In genomic region chr7:110677405-110677804, GRCh38 we compare ENCODE assay signal across 21 cellular contexts.
"Had no signal": no experiment of that assay in that cellular context is flagged by ENCODE, and none has a peak within 500 bp of the region (broad histone marks: within the 10 kb centered on the region; RNA-seq: fewer than 3 reads in every experiment).

No MANE protein-coding gene starts in this region.

- DNase-seq: activated CD4-positive, alpha-beta T cell treated with anti-CD3 and anti-CD28 coated beads, Interleukin-2, amount 50 U/mL, for 1 hour; activated CD8-positive, alpha-beta memory T cell treated with anti-CD3 and anti-CD28 coated beads, Interleukin-2, amount 50 U/mL, for 4 hours; activated effector memory CD4-positive, alpha-beta T cell treated with Interleukin-2 at 50 U/mL for 16 hours; activated naive CD4-positive, alpha-beta T cell treated with anti-CD3 and anti-CD28 coated beads, Interleukin-2, amount 50 U/mL, for 16 hours; activated T-cell treated with anti-CD3 and anti-CD28 coated beads, Interleukin-2, amount 50 U/mL, for 4 hours; effector CD8-positive, alpha-beta T cell; esophagus squamous epithelium; mesenchymal stem cell; pancreas; stimulated activated CD4-positive, alpha-beta T cell treated with anti-CD3 and anti-CD28 coated beads, Interleukin-12 subunit alpha, Interleukin-12 subunit beta, amount 100 ng/mL, for 4 hours; stimulated activated CD4-positive, alpha-beta T cell treated with anti-CD3 and anti-CD28 coated beads, Interleukin-2, amount 100 ng/mL, for 24 hours; stimulated activated naive CD4-positive, alpha-beta T cell treated with Interleukin-2 at 50 U/mL for 16 hours; T-helper 9 cell; tibial artery had no signal

- H3K9me3 ChIP-seq: neutrophil, pancreas, vagina had no signal

- H3K27me3 Mint-ChIP-seq: dendritic cell treated with granulocyte-macrophage colony-stimulating factor and Interleukin-4, amounts not matched to agents 40 ng/mL and 50 ng/mL, for 4 days; natural killer cell treated with Interleukin-12 subunit alpha and Interleukin-12 subunit beta and Interleukin-15 and Interleukin-18, amount 100 ng/mL, for 72 hours had no signal

- H3K27ac Mint-ChIP-seq: dendritic cell treated with granulocyte-macrophage colony-stimulating factor and Interleukin-4, amounts not matched to agents 40 ng/mL and 50 ng/mL, for 4 days; natural killer cell treated with Interleukin-12 subunit alpha and Interleukin-12 subunit beta and Interleukin-15 and Interleukin-18, amount 100 ng/mL, for 72 hours had no signal

- H3K4me1 ChIP-seq: ascending aorta, breast epithelium, esophagus squamous epithelium, pancreas, tibial artery, vagina had no signal

- H3K27me3 ChIP-seq: ascending aorta, breast epithelium, esophagus squamous epithelium, neutrophil, pancreas, tibial artery, vagina had no signal

- H3K36me3 ChIP-seq: ascending aorta, breast epithelium, esophagus squamous epithelium, neutrophil, pancreas, tibial artery, vagina had no signal

- H3K27ac ChIP-seq: ascending aorta, breast epithelium, esophagus squamous epithelium, neutrophil, pancreas, tibial artery, vagina had no signal

- H3K4me3 Mint-ChIP-seq: activated T-cell treated with anti-CD3 and anti-CD28 coated beads, Interleukin-2, amount 50 U/mL, for 4 hours; dendritic cell treated with granulocyte-macrophage colony-stimulating factor and Interleukin-4, amounts not matched to agents 40 ng/mL and 50 ng/mL, for 4 days; natural killer cell treated with Interleukin-12 subunit alpha and Interleukin-12 subunit beta and Interleukin-15 and Interleukin-18, amount 100 ng/mL, for 72 hours had no signal

- FAIRE-seq: pancreas had no signal

- ATAC-seq: activated CD4-positive, CD25-positive, alpha-beta regulatory T cell treated with anti-CD3 and anti-CD28 coated beads, Interleukin-2, amount 50 U/mL, for 24 hours; activated T-cell treated with anti-CD3 and anti-CD28 coated beads, Interleukin-2, amount 50 U/mL, for 4 hours; natural killer cell treated with Interleukin-12 subunit alpha and Interleukin-12 subunit beta and Interleukin-15 and Interleukin-18, amount 100 ng/mL, for 72 hours; pancreas had no signal

- H3K4me3 ChIP-seq: ascending aorta, breast epithelium, esophagus squamous epithelium, pancreas, tibial artery, vagina had no signal
